ENCODE assay signal across 22 cellular contexts in the genomic region with DNA sequence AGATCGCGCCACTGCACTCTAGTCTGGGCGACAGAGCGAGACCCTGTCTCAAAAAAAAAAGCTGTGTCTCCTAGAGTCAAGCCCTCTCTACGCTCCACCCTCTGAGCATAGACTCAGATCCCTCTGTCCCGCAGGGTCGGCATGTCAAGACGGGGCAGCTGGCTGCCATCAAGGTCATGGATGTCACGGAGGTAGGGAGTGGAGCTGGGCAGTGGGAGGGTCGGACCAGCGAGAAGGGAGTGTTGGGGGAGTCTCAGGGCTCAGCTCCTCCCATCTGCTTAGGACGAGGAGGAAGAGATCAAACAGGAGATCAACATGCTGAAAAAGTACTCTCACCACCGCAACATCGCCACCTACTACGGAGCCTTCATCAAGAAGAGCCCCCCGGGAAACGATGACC. TPM values are rescaled to one million over a fixed set of nuclear protein-coding genes. Genes with fewer than 3 reads are reported as not detected.
A peak's percentile ranks its signal among the peaks of the same experiment; 100 is the strongest.
DNase-seq lines count a peak whose midpoint lies in the region; ATAC-seq and TF ChIP-seq lines count a peak whose summit lies in the region.
"Had no signal": no experiment of that assay in that cellular context is flagged by ENCODE, and none has a peak within 500 bp of the region (broad histone marks: within the 10 kb centered on the region; RNA-seq: fewer than 3 reads in every experiment).

No MANE protein-coding gene starts in this region.

- no peak for TF ChIP-seq POLR2A in suprapubic skin (IDR thresholded peaks at IDR 0.05)
- no peak for TF ChIP-seq POLR2A in body of pancreas (IDR thresholded peaks at IDR 0.05)

- 63% methylated on average over 10 of the region's 17 CpGs for WGBS in suprapubic skin
- WGBS in body of pancreas, 2 donors, result 84 to 93% methylated on average over 14 to 17 of the region's 17 CpGs

- H3K9me3 ChIP-seq in suprapubic skin, result no peaks in the 10 kb centered on the region
- no peaks in the 10 kb centered on the region for H3K9me3 ChIP-seq in body of pancreas
- H3K9me3 ChIP-seq in effector memory CD4-positive, alpha-beta T cell (ENCODE audit: control insufficient read depth, low read length), result no peaks in the 10 kb centered on the region
- H3K9me3 ChIP-seq: BE2C had no signal

- peak overlapping the region in 1 of 59 donors; percentile 31 for H3K4me3 ChIP-seq in dorsolateral prefrontal cortex
- H3K4me3 ChIP-seq in suprapubic skin, result no peak overlapping the region
- no peak overlapping the region for H3K4me3 ChIP-seq in body of pancreas
- no peak overlapping the region for H3K4me3 ChIP-seq in effector memory CD4-positive, alpha-beta T cell (ENCODE audit: insufficient read depth, low read depth, low read length, poor library complexity, severe bottlenecking)
- H3K4me3 ChIP-seq: GM12878, K562 had no signal

- POLR2A ChIA-PET in RWPE1 (lab: Yijun Ruan, JAX; ENCODE audit: low non-redundant PET), result no interaction called here

- H3K36me3 ChIP-seq in suprapubic skin (peaks cover 41% of the 10 kb centered on the region), body of pancreas (replicated peaks in 1 of 2; ENCODE audit: insufficient read depth in 1 of 2, low read depth in 2 of 2) (peaks cover 0 to 10% of the 10 kb centered on the region in 2 donors)
- H3K36me3 ChIP-seq in effector memory CD4-positive, alpha-beta T cell (ENCODE audit: control insufficient read depth, insufficient read depth, low read length), result peaks cover 43% of the 10 kb centered on the region
- H3K36me3 ChIP-seq: BE2C had no signal

- CTCF ChIA-PET in RWPE1 (lab: Yijun Ruan, JAX), result interaction anchor here (0.6 to 1.6 kb wide), 7 partner anchors 8 to 145 kb away, joined by 3 to 7 read pairs (median 5); a partner anchor contains a TSS

- no peak for TF ChIP-seq EP300 in suprapubic skin (IDR thresholded peaks at IDR 0.05)

- intact Hi-C loops in dorsolateral prefrontal cortex (cut with DNase I) (loop anchor here in 1 of 2 donors (2.0 kb wide), 1 partner anchor 46 kb away; no protein-coding TSS in a partner anchor), body of pancreas (cut with DNase I) (no loop called here)

- ATAC-seq in body of pancreas, result no peak

- H3K27ac ChIP-seq in RWPE1 (peak overlapping the region; percentile 90), dorsolateral prefrontal cortex (peak overlapping the region in 58 of 59 donors; percentile 18 to 99 (median 86)), suprapubic skin (peak overlapping the region; percentile 4), body of pancreas (no peak overlapping the region)
- no peak overlapping the region for H3K27ac ChIP-seq in effector memory CD4-positive, alpha-beta T cell (ENCODE audit: insufficient read depth, low read length, poor library complexity, severe bottlenecking)

- TF ChIP-seq CTCF in RWPE1 (conservative IDR thresholded peaks at IDR 0.05; ENCODE audit: low read depth), result no peak
- no peak for TF ChIP-seq CTCF in dorsolateral prefrontal cortex (IDR thresholded peaks at IDR 0.05 in 54 of 56, conservative IDR thresholded peaks at IDR 0.05 in 2 of 56; ENCODE audit: low read depth in 1 of 56, partially characterized antibody in 56 of 56)
- no peak for TF ChIP-seq CTCF in suprapubic skin (IDR thresholded peaks at IDR 0.05)
- no peak for TF ChIP-seq CTCF in body of pancreas (IDR thresholded peaks at IDR 0.05)

- H3K4me1 ChIP-seq in suprapubic skin (peaks cover 24% of the 10 kb centered on the region), body of pancreas (no peaks in the 10 kb centered on the region)
- no peaks in the 10 kb centered on the region for H3K4me1 ChIP-seq in effector memory CD4-positive, alpha-beta T cell (ENCODE audit: control insufficient read depth, insufficient read depth, low read length, poor library complexity, severe bottlenecking)
- H3K4me1 ChIP-seq: BE2C had no signal

- DNase-seq in RWPE1 (ENCODE audit: low spot score) (no peak), dorsolateral prefrontal cortex (no peak), left kidney (ENCODE audit: low read depth, low spot score) (peak; percentile 45), suprapubic skin (ENCODE audit: low spot score in 2 of 2) (no peak), body of pancreas (no peak), NCI-H2227 (lab: John Stamatoyannopoulos, UW; ENCODE audit: unreplicated experiment) (no peak)
- DNase-seq in activated effector memory CD4-positive, alpha-beta T cell treated with Interleukin-2 at 50 U/mL for 16 hours, result no peak
- DNase-seq in effector memory CD4-positive, alpha-beta T cell, result no peak
- DNase-seq: BE2C; CD4-positive, CD25-positive, alpha-beta regulatory T cell; COR-L47; DMS 273 treated with DMSO at 0.1 percent for 48 hours; GOT3; NCI-H1092 treated with DMSO at 0.1 percent for 48 hours; NCI-H146; NCI-H2029 treated with DMSO at 0.1 percent for 48 hours; NCI-H510A; NCI-H774; SIG-M5 had no signal

- H3K27me3 ChIP-seq in dorsolateral prefrontal cortex (no peaks in the 10 kb centered on the region), suprapubic skin (no peaks in the 10 kb centered on the region), body of pancreas (no peaks in the 10 kb centered on the region)
- no peaks in the 10 kb centered on the region for H3K27me3 ChIP-seq in effector memory CD4-positive, alpha-beta T cell (replicated peaks; ENCODE audit: control insufficient read depth, insufficient read depth, low read length, poor library complexity, severe bottlenecking)
- H3K27me3 ChIP-seq: BE2C had no signal

RNA-seq across cellular contexts. Expression of a gene that starts 18.5 kb away (rescaled TPM):
- total RNA-seq in dorsolateral prefrontal cortex (10 to 100 TPM in 80 of 120 experiments, 1 to 10 TPM in 40; 4.7 to 18.4 (median 11.2) TPM), suprapubic skin (1 to 10 TPM; 3.7 to 9.8 (median 7.5) TPM), body of pancreas (10 to 100 TPM in 1 of 2 donors, 1 to 10 TPM in 1; 5.2 to 11.9 TPM)

RNA-seq across cellular contexts. Expression of a gene that starts 22.0 kb away (rescaled TPM):
- total RNA-seq in dorsolateral prefrontal cortex, result 1 to 10 TPM in 67 of 120 experiments, under 1 TPM in 52, not detected in 1; 0.34 to 4.3 (median 1.1) TPM
- total RNA-seq in suprapubic skin, result 1 to 10 TPM; 1.7 to 6.0 (median 2.4) TPM
- total RNA-seq in body of pancreas, result 1 to 10 TPM in 1 of 2 donors, under 1 TPM in 1; 0.33 to 1.8 TPM
- total RNA-seq: K562, RPMI7951 had no signal

RNA-seq across cellular contexts. Expression of a gene that starts 47.7 kb away (rescaled TPM):
- total RNA-seq in dorsolateral prefrontal cortex (100 to 1,000 TPM; 153 to 287 (median 196) TPM), suprapubic skin (100 to 1,000 TPM; 141 to 352 (median 169) TPM), body of pancreas (10 to 100 TPM; 32.7 to 66.6 TPM)

RNA-seq across cellular contexts. Expression of a gene that starts 51.2 kb away (rescaled TPM):
- total RNA-seq in dorsolateral prefrontal cortex (1 to 10 TPM in 1 of 120 experiments, under 1 TPM in 15, not detected in 104; 0.16 to 1.0 (median 0.24) TPM), suprapubic skin (not detected), body of pancreas (not detected)
- total RNA-seq: K562, RPMI7951 had no signal

RNA-seq across cellular contexts. Expression of a gene that starts 59.0 kb away (rescaled TPM):
- 100 to 1,000 TPM in 9 of 120 experiments, 10 to 100 TPM in 111; 56.8 to 113 (median 82.2) TPM for total RNA-seq in dorsolateral prefrontal cortex
- total RNA-seq in suprapubic skin, result 10 to 100 TPM; 35.7 to 74.3 (median 41.6) TPM
- total RNA-seq in body of pancreas, result 10 to 100 TPM; 23.7 to 33.2 TPM

Comparison
In these comparisons a context has a peak if more than half of its experiments do, and no peak if none do; other contexts are left out.
1. H3K27ac ChIP-seq: peak in RWPE1 (single experiment), dorsolateral prefrontal cortex (58 of 59) and suprapubic skin (single experiment); none in body of pancreas (0 of 4) and effector memory CD4-positive, alpha-beta T cell (single experiment).